In the genomic region with DNA sequence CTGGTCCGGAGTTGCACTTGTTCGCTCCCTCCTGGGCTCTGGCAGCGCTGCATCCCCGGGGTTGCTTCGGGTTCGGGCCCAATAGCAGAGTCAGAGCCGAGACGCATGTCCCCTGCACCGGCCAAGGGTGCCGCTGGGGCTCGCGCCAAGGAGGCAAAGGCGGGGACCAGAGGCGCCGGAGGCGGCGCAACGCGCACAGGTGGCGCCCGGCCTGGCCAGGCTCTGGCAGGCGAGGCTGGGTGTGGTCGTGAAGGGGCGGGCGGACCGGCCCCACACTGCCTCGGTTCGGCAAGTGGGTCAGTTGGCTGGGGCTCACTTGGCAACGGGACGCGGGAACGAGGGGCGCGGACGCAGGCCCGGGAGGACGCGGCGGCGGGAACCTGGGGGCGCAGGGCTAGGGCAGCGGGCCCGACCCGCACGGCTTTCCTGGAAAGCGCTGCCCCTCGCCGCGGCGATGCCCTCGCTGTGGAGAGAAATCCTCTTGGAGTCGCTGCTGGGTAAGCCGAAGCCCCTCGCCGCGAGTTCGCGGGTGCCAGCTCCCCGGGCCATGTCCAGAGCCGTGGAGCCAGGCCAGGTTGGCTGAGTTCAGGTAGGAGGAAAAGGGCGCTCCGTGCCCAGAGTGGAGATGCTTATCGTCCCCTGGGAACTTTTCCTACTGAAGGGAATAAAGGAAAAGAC, we compare ENCODE assay signal across 11 cellular contexts. TPM values are rescaled to one million over a fixed set of nuclear protein-coding genes. Genes with fewer than 3 reads are reported as not detected.
DNase-seq lines count a peak whose midpoint lies in the region; ATAC-seq and TF ChIP-seq lines count a peak whose summit lies in the region.
"Had no signal": no experiment of that assay in that cellular context is flagged by ENCODE, and none has a peak within 500 bp of the region (broad histone marks: within the 10 kb centered on the region; RNA-seq: fewer than 3 reads in every experiment).

A gene (plus strand): TSS at position 300 of the 678 bp plus-strand sequence. CDS start 155 bp downstream, at position 455.

- no peak within 1 kb of the TSS for H2AFZ ChIP-seq in H9 (ENCODE audit: low read length)

- no CpG with 5 or more reads among the region's 63 CpGs for WGBS in H9 (ENCODE audit: extremely low coverage, insufficient read length, low lambda C conversion rate)

- no peak within 1 kb of the TSS for H2BK20ac ChIP-seq in H9 (ENCODE audit: low read depth, low read length, poor library complexity, severe bottlenecking)

- H3K14ac ChIP-seq in H9 (ENCODE audit: insufficient read depth, low read length): no peak within 1 kb of the TSS; the same call in 1 of the 2 replicates

- peak; percentile 73 for DNase-seq in H9
- peak; percentile 69 for DNase-seq in WTC11 (ENCODE audit: low spot score)
- DNase-seq in iPS DF 4.7 (ENCODE audit: extremely low read depth, low spot score): peak; percentile 28
- peak; percentile 9 for DNase-seq in progenitor cell of endocrine pancreas (ENCODE audit: low spot score, unreplicated experiment)
- no peak for DNase-seq in ACHN
- no peak for DNase-seq in nucleus accumbens (lab: John Stamatoyannopoulos, UW)
- DNase-seq: activated T-cell treated with anti-CD3 and anti-CD28 coated beads, Interleukin-2, amount 50 U/mL, for 24 hours had no signal

- H3K4me3 Mint-ChIP-seq in H9 (peak within 1 kb of the TSS; percentile 49 to 71), WTC11 (peak within 1 kb of the TSS; percentile 66), progenitor cell of endocrine pancreas (ENCODE audit: low read depth) (no peak within 1 kb of the TSS)
- H3K4me3 Mint-ChIP-seq: activated T-cell treated with anti-CD3 and anti-CD28 coated beads, Interleukin-2, amount 50 U/mL, for 24 hours had no signal

- H4K8ac ChIP-seq in H9 (replicated peaks; ENCODE audit: insufficient read length, low read depth, low read length): no peak within 1 kb of the TSS

- peak; percentile 39 for TF ChIP-seq CTCF in H9 (conservative IDR thresholded peaks at IDR 0.05)
- no peak for TF ChIP-seq CTCF in WTC11 (IDR thresholded peaks at IDR 0.05)
- TF ChIP-seq CTCF in progenitor cell of endocrine pancreas (IDR thresholded peaks at IDR 0.05; ENCODE audit: unreplicated experiment): peak; percentile 20

- no peak within 1 kb of the TSS for H2BK120ac ChIP-seq in H9 (ENCODE audit: low read depth, low read length, poor library complexity, severe bottlenecking)

- no peaks in the 10 kb centered on the region for H3K79me2 ChIP-seq in H9 (ENCODE audit: insufficient read depth, low read length)

- no peak within 1 kb of the TSS for H3K23ac ChIP-seq in H9 (ENCODE audit: insufficient read length, low read depth, low read length)

- H2BK5ac ChIP-seq in H9 (ENCODE audit: insufficient read length, low read length): no peak within 1 kb of the TSS

- no peak within 1 kb of the TSS for H2BK15ac ChIP-seq in H9 (ENCODE audit: low read depth, low read length)

- H3K4ac ChIP-seq in H9 (ENCODE audit: low read depth, low read length): no peak within 1 kb of the TSS

- peaks cover 34% of the 10 kb centered on the region in 2 experiments for H3K9me3 Mint-ChIP-seq in H9
- peaks cover 34% of the 10 kb centered on the region for H3K9me3 Mint-ChIP-seq in WTC11
- peaks cover 3% of the 10 kb centered on the region for H3K9me3 Mint-ChIP-seq in progenitor cell of endocrine pancreas (ENCODE audit: low read depth)

- H4K20me1 ChIP-seq in H9 (ENCODE audit: control insufficient read depth, insufficient read depth, insufficient read length): no peaks in the 10 kb centered on the region

- in situ Hi-C loops in ACHN (cut with HindIII; ENCODE audit: low pct_ligation_motif_present, low pct_unique_long_range_greater_than_20kb, low sequenced_read_pairs): no loop called here

- H3K4me1 Mint-ChIP-seq in H9: no peaks in the 10 kb centered on the region
- 0 out of 2 replicates have a peak, but pooled peaks cover 2% of the 10 kb centered on the region for H3K4me1 Mint-ChIP-seq in WTC11
- H3K4me1 Mint-ChIP-seq in progenitor cell of endocrine pancreas (ENCODE audit: low read depth): no peaks in the 10 kb centered on the region

- peak within 1 kb of the TSS; percentile 32 for H3K4me2 ChIP-seq in H9 (ENCODE audit: insufficient read depth, insufficient read length, low read length)

- H3K36me3 Mint-ChIP-seq in H9 (ENCODE audit: insufficient read depth in 1 of 3, low read depth in 3 of 3): no peaks in the 10 kb centered on the region; a peak in 1 of 7 replicates
- no peaks in the 10 kb centered on the region for H3K36me3 Mint-ChIP-seq in WTC11
- H3K36me3 Mint-ChIP-seq in progenitor cell of endocrine pancreas (ENCODE audit: insufficient read depth): no peaks in the 10 kb centered on the region

- H4K5ac ChIP-seq in H9 (ENCODE audit: insufficient read length, low read depth, low read length): no peak within 1 kb of the TSS

- H3K79me1 ChIP-seq in H9 (ENCODE audit: insufficient read depth, low read depth, low read length, poor library complexity, severe bottlenecking): no peaks in the 10 kb centered on the region

- H3K27me3 Mint-ChIP-seq in H9 (ENCODE audit: low read depth) (peaks cover 59% of the 10 kb centered on the region), WTC11 (ENCODE audit: low read depth) (peaks cover 73% of the 10 kb centered on the region), progenitor cell of endocrine pancreas (peaks cover 75% of the 10 kb centered on the region)

- no peak within 1 kb of the TSS for H3K27ac Mint-ChIP-seq in H9
- no peak within 1 kb of the TSS for H3K27ac Mint-ChIP-seq in WTC11
- no peak within 1 kb of the TSS for H3K27ac Mint-ChIP-seq in progenitor cell of endocrine pancreas
- H3K27ac Mint-ChIP-seq: activated T-cell treated with anti-CD3 and anti-CD28 coated beads, Interleukin-2, amount 50 U/mL, for 24 hours had no signal

- no peak within 1 kb of the TSS for H3K9ac ChIP-seq in H9 (ENCODE audit: extremely low read depth, insufficient read length, low read length)

- H3K56ac ChIP-seq in H9 (ENCODE audit: insufficient read length, low read depth, low read length): no peak within 1 kb of the TSS

- no peak within 1 kb of the TSS for H3K27ac ChIP-seq in H9 (ENCODE audit: insufficient read length, low read depth, low read length)
- H3K27ac ChIP-seq: cardiac muscle cell, pancreas had no signal

- no peak within 1 kb of the TSS for H2AK5ac ChIP-seq in H9 (ENCODE audit: insufficient read length, low read length)

- no peak within 1 kb of the TSS for H4K91ac ChIP-seq in H9 (ENCODE audit: insufficient read length, low read depth, low read length)

- peaks cover 6% of the 10 kb centered on the region for H3K23me2 ChIP-seq in H9 (ENCODE audit: insufficient read length, low read depth, low read length, poor library complexity, severe bottlenecking)

- CTCF ChIA-PET in WTC11 (lab: Charles Lee): interaction anchor here (0.8 to 1.7 kb wide), 2 partner anchors 10 to 42 kb away, joined by 3 to 8 read pairs; no protein-coding TSS in a partner anchor

- H3K18ac ChIP-seq in H9 (ENCODE audit: insufficient read length, low read depth, low read length): no peak within 1 kb of the TSS

- H2BK12ac ChIP-seq in H9 (ENCODE audit: insufficient read length, low read depth, low read length): no peak within 1 kb of the TSS

- no peaks in the 10 kb centered on the region for H3K4me1 ChIP-seq in H9 (ENCODE audit: insufficient read depth, low read length)
- H3K4me1 ChIP-seq: pancreas had no signal

- H3K9me3 ChIP-seq in H9 (ENCODE audit: control insufficient read depth, low read depth, low read length): peaks cover 8% of the 10 kb centered on the region
- H3K9me3 ChIP-seq: pancreas had no signal

- ATAC-seq in WTC11 (peak; percentile 94), GM19397 (IDR thresholded peaks at IDR 0.05; ENCODE audit: unreplicated experiment) (no peak), HG02870 (IDR thresholded peaks at IDR 0.05; ENCODE audit: unreplicated experiment) (no peak)

- POLR2A ChIA-PET in WTC11 (lab: Charles Lee): no interaction called here

- H3K27me3 ChIP-seq in H9 (ENCODE audit: insufficient read depth, low read length): peaks cover 8% of the 10 kb centered on the region; the same call in 1 of the 2 replicates

- H3T11ph ChIP-seq in H9 (ENCODE audit: low read length): no peak within 1 kb of the TSS

TF ChIP-seq in WTC11, 78 proteins besides CTCF, POLR2A, EP300 and RAD21 (continues in another document):
- TF ChIP-seq ATF1 (CRISPR knock-in tag; IDR thresholded peaks at IDR 0.05): 0 out of 2 replicates have a peak, but pooled peaks have one; percentile 3
- TF ChIP-seq, protein P1, sequence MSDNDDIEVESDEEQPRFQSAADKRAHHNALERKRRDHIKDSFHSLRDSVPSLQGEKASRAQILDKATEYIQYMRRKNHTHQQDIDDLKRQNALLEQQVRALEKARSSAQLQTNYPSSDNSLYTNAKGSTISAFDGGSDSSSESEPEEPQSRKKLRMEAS (CRISPR knock-in tag; IDR thresholded peaks at IDR 0.05): peak; percentile 54; the same call in 1 of the 2 replicates
- 0 out of 2 replicates have a peak, but pooled peaks have one; percentile 20 for TF ChIP-seq ZNF317 (CRISPR knock-in tag; IDR thresholded peaks at IDR 0.05; ENCODE audit: borderline replicate concordance, low read depth)
- TF ChIP-seq, protein P2, sequence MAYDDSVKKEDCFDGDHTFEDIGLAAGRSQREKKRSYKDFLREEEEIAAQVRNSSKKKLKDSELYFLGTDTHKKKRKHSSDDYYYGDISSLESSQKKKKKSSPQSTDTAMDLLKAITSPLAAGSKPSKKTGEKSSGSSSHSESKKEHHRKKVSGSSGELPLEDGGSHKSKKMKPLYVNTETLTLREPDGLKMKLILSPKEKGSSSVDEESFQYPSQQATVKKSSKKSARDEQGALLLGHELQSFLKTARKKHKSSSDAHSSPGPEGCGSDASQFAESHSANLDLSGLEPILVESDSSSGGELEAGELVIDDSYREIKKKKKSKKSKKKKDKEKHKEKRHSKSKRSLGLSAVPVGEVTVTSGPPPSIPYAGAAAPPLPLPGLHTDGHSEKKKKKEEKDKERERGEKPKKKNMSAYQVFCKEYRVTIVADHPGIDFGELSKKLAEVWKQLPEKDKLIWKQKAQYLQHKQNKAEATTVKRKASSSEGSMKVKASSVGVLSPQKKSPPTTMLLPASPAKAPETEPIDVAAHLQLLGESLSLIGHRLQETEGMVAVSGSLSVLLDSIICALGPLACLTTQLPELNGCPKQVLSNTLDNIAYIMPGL (CRISPR knock-in tag; IDR thresholded peaks at IDR 0.05): peak; percentile 77
- TF ChIP-seq ETV6 (CRISPR knock-in tag; IDR thresholded peaks at IDR 0.05): peak; percentile 29; the same call in 1 of the 2 replicates
- no peak for TF ChIP-seq JAZF1 (CRISPR knock-in tag; IDR thresholded peaks at IDR 0.05)

RNA-seq across cellular contexts. Expression of the gene that starts here (rescaled TPM):
- not detected in 2 replicates for total RNA-seq in H9 (2021)
- not detected in 3 replicates for total RNA-seq in WTC11 (2021)
- total RNA-seq in progenitor cell of endocrine pancreas: not detected in 2 replicates
- total RNA-seq: cardiac muscle cell had no signal

Comparison
In these comparisons a context has a peak if more than half of its experiments do, and no peak if none do; other contexts are left out.
1. Peak in DNase-seq and H3K4me2 ChIP-seq in H9; RNA of the gene not detected or under 1 TPM.
2. Peak in DNase-seq and ATAC-seq in WTC11; RNA of the gene not detected or under 1 TPM.
3. Peak in DNase-seq in progenitor cell of endocrine pancreas; RNA of the gene not detected or under 1 TPM.